In the genomic region with DNA sequence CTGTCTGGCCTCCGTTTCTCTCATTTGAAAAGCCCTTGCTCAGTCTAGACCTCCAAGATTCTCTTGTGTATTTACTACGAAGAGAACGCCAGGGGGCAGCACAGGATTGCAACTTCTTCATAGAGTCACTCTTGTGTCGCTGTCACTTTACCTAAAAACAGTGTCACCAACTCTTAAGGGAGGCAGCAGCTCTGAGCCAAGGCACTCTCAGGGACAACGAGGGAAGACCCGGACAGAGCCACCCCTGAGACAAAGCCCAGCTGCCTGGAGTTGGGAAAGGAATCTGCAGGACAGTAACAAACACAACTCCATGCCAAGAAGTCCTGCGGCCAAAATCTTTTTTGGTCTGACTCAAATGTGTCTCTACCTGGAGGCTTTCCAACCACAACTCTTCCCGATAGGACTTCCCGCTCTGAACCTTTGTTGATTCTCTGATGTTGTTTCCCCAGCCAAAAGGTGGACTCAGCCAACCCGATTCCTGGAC, we compare ENCODE assay signal across 8 cellular contexts. TPM values are rescaled to one million over a fixed set of nuclear protein-coding genes. Genes with fewer than 3 reads are reported as not detected.
A peak's percentile ranks its signal among the peaks of the same experiment; 100 is the strongest.
DNase-seq lines count a peak whose midpoint lies in the region; ATAC-seq lines count a peak whose summit lies in the region.

No MANE protein-coding gene starts in this region.

- no peak overlapping the region for H3K23ac ChIP-seq in mesenchymal stem cell (ENCODE audit: low read length in 2 of 2)

- peaks cover 2% of the 10 kb centered on the region for H3K79me1 ChIP-seq in mesenchymal stem cell (replicated peaks; ENCODE audit: low read length, poor library complexity, severe bottlenecking)

- H2AFZ ChIP-seq in mesenchymal stem cell (ENCODE audit: low read depth, low read length) = no peak overlapping the region

- H2BK12ac ChIP-seq in mesenchymal stem cell (ENCODE audit: low read length in 2 of 2) = no peak overlapping the region

- H2BK120ac ChIP-seq in mesenchymal stem cell (ENCODE audit: low read depth, low read length) = no peak overlapping the region

- peak; percentile 67 for DNase-seq in AG08395 (ENCODE audit: low spot score)
- peak; percentile 42 for DNase-seq in NCI-H748 treated with DMSO at 0.1 percent for 48 hours (lab: John Stamatoyannopoulos, UW)
- peak; percentile 78 to 84 for DNase-seq in activated CD4-positive, alpha-beta T cell treated with anti-CD3 and anti-CD28 coated beads, Interleukin-2, amount 50 U/mL, for 48 hours
- DNase-seq in effector CD4-positive, alpha-beta T cell = peak; percentile 77
- DNase-seq in mesenchymal stem cell = peak; percentile 76
- peak; percentile 46 for DNase-seq in stimulated activated CD8-positive, alpha-beta memory T cell treated with anti-CD3 and anti-CD28 coated beads, Interleukin-15, amount 100 ng/mL, for 24 hours (ENCODE audit: low read depth)

- H4K91ac ChIP-seq in mesenchymal stem cell (ENCODE audit: low read length) = no peak overlapping the region

- no peak overlapping the region for H2BK5ac ChIP-seq in mesenchymal stem cell (ENCODE audit: low read depth, low read length, poor library complexity, severe bottlenecking)

- no peak overlapping the region for H2BK15ac ChIP-seq in mesenchymal stem cell (ENCODE audit: low read depth, poor library complexity, severe bottlenecking)

- ATAC-seq in GM18909 (IDR thresholded peaks at IDR 0.05; ENCODE audit: poor library complexity, unreplicated experiment) (peak; percentile 78), HG03521 (IDR thresholded peaks at IDR 0.05; ENCODE audit: unreplicated experiment) (peak; percentile 60)

- no peak overlapping the region for H3K18ac ChIP-seq in mesenchymal stem cell (ENCODE audit: low read depth in 1 of 2, low read length in 2 of 2)

- H2AK5ac ChIP-seq in mesenchymal stem cell (ENCODE audit: low read length, severe bottlenecking) = no peak overlapping the region

- no peaks in the 10 kb centered on the region for H3K27me3 ChIP-seq in mesenchymal stem cell (ENCODE audit: control insufficient read depth in 1 of 2, insufficient read depth in 1 of 2, low read length in 2 of 2)

- H3K4ac ChIP-seq in mesenchymal stem cell (ENCODE audit: low read depth in 1 of 2, low read length in 2 of 2) = no peak overlapping the region

- peak overlapping the region; percentile 37 for H3K9ac ChIP-seq in mesenchymal stem cell (ENCODE audit: low read length)

- H3K36me3 ChIP-seq in mesenchymal stem cell (ENCODE audit: control insufficient read depth in 1 of 2, insufficient read depth in 2 of 2, low read depth in 1 of 2, low read length in 2 of 2) = peaks cover 0 to 7% of the 10 kb centered on the region in 2 experiments

- H3K14ac ChIP-seq in mesenchymal stem cell (ENCODE audit: low read length in 2 of 2) = no peak overlapping the region

- H3K4me2 ChIP-seq in mesenchymal stem cell (ENCODE audit: low read length, poor library complexity, severe bottlenecking) = no peak overlapping the region

- no peaks in the 10 kb centered on the region for H3K9me3 ChIP-seq in mesenchymal stem cell (ENCODE audit: control insufficient read depth, low read length)

- peak overlapping the region in 1 of 2 experiments; percentile 60 for H3K4me3 ChIP-seq in mesenchymal stem cell (ENCODE audit: insufficient read depth in 1 of 2, low read depth in 1 of 2, low read length in 2 of 2)

- no peak overlapping the region for H4K8ac ChIP-seq in mesenchymal stem cell (ENCODE audit: low read length)

- peaks cover 7% of the 10 kb centered on the region for H3K4me1 ChIP-seq in mesenchymal stem cell (ENCODE audit: control insufficient read depth, insufficient read depth, low read depth, low read length)

- no peak overlapping the region for H3K27ac ChIP-seq in mesenchymal stem cell (ENCODE audit: low read length, poor library complexity, severe bottlenecking)

- WGBS in mesenchymal stem cell = 38% methylated on average over 10 of the region's 10 CpGs

RNA-seq across cellular contexts. Expression of a gene that starts 9.6 kb away (rescaled TPM):
- polyA plus RNA-seq in mesenchymal stem cell (2013, experiment 1 of 2) = 28.1 TPM
- polyA plus RNA-seq in mesenchymal stem cell (2013, experiment 2 of 2) = 30.9 TPM

RNA-seq across cellular contexts. Expression of a gene that starts 9.9 kb away (rescaled TPM):
- polyA plus RNA-seq in mesenchymal stem cell (2013, experiment 1 of 2) = not detected
- polyA plus RNA-seq in mesenchymal stem cell (2013, experiment 2 of 2) = not detected

RNA-seq across cellular contexts. Expression of a gene that starts 43.2 kb away (rescaled TPM):
- polyA plus RNA-seq in mesenchymal stem cell (2013, experiment 1 of 2) = 1.2 TPM
- 1.2 TPM for polyA plus RNA-seq in mesenchymal stem cell (2013, experiment 2 of 2)

RNA-seq across cellular contexts. Expression of a gene that starts 57.6 kb away (rescaled TPM):
- 8.4 TPM for polyA plus RNA-seq in mesenchymal stem cell (2013, experiment 1 of 2)
- polyA plus RNA-seq in mesenchymal stem cell (2013, experiment 2 of 2) = 8.3 TPM
